ENCODE assay signal across 14 cellular contexts in the genomic region with DNA sequence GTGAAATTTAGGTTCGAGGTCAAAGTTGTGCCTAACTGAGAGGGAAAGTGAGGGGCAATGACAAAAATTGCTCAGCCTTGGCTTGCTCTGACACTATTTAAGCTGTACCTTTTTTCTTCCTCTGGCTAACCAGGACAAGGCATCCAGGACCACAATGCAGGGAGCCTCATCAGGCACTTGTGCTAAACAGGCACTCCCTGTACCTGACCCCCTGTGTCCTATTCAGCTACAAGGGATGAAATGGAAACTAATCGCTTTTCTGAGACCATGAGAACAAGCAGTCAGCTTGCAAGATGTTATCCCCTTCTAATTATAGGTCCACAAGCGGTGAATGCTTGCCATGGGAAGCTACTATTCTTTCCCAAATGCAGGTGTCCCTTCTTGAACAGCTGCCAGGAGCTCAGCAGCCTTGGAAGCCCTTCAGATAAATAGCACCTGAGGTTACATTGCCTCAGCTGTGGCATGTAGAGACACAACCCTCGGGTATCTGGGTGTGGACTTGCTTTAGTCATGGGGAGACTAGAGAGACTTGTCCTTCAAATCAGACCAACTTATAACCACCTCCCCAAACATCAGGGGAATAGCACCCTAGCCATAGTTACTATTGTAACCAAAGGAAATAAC. TPM values are rescaled to one million over a fixed set of nuclear protein-coding genes. Genes with fewer than 3 reads are reported as not detected.
DNase-seq lines count a peak whose midpoint lies in the region; TF ChIP-seq lines count a peak whose summit lies in the region.
"Had no signal": no experiment of that assay in that cellular context is flagged by ENCODE, and none has a peak within 500 bp of the region (broad histone marks: within the 10 kb centered on the region; RNA-seq: fewer than 3 reads in every experiment).

No MANE protein-coding gene starts in this region.

- peak overlapping the region; percentile 74 for H3K27ac ChIP-seq in RWPE1
- no peak overlapping the region for H3K27ac ChIP-seq in effector memory CD4-positive, alpha-beta T cell (ENCODE audit: insufficient read depth, low read length, poor library complexity, severe bottlenecking)
- H3K27ac ChIP-seq: ascending aorta, right lobe of liver, thoracic aorta had no signal

- no peak for TF ChIP-seq CTCF in RWPE1 (conservative IDR thresholded peaks at IDR 0.05; ENCODE audit: low read depth)
- TF ChIP-seq CTCF in GM13976 (IDR thresholded peaks at IDR 0.05; ENCODE audit: borderline replicate concordance, control extremely low read depth, extremely low read depth, insufficient read depth, missing control alignments), result no peak

- no peaks in the 10 kb centered on the region for H3K9me3 ChIP-seq in effector memory CD4-positive, alpha-beta T cell (ENCODE audit: control insufficient read depth, low read length)
- H3K9me3 ChIP-seq: ascending aorta, right lobe of liver, thoracic aorta had no signal

- DNase-seq in DMS53 (lab: John Stamatoyannopoulos, UW), result peak; percentile 63
- peak; percentile 61 for DNase-seq in NCI-H2029 (lab: John Stamatoyannopoulos, UW)
- peak; percentile 92 for DNase-seq in RWPE1 (ENCODE audit: low spot score)
- peak; percentile 92 for DNase-seq in myocyte (ENCODE audit: low read depth)
- DNase-seq in GM13976 (ENCODE audit: low spot score), result no peak
- DNase-seq in stimulated activated CD8-positive, alpha-beta memory T cell treated with anti-CD3 and anti-CD28 coated beads, Interleukin-4, amount 100 ng/mL, for 48 hours, result no peak
- DNase-seq in HUDEP-2 (lab: John Stamatoyannopoulos, UW; ENCODE audit: unreplicated experiment in 76 of 76), result no peak
- DNase-seq in effector memory CD4-positive, alpha-beta T cell, result no peak
- DNase-seq: activated T-cell treated with anti-CD3 and anti-CD28 coated beads, Interleukin-2, amount 50 U/mL, for 24 hours; AML-193; MM.1S; right lobe of liver had no signal

- in situ Hi-C loops in GM13976 (cut with MboI; ENCODE audit: low sequenced_read_pairs, unreplicated experiment), result no loop called here

- POLR2A ChIA-PET in RWPE1 (lab: Yijun Ruan, JAX; ENCODE audit: low non-redundant PET), result no interaction called here

- H3K27me3 ChIP-seq in effector memory CD4-positive, alpha-beta T cell (replicated peaks; ENCODE audit: control insufficient read depth, insufficient read depth, low read length, poor library complexity, severe bottlenecking), result no peaks in the 10 kb centered on the region
- H3K27me3 ChIP-seq: ascending aorta, right lobe of liver had no signal

- H3K4me1 ChIP-seq in effector memory CD4-positive, alpha-beta T cell (ENCODE audit: control insufficient read depth, insufficient read depth, low read length, poor library complexity, severe bottlenecking), result no peaks in the 10 kb centered on the region
- H3K4me1 ChIP-seq: ascending aorta, right lobe of liver had no signal

- H3K36me3 ChIP-seq in effector memory CD4-positive, alpha-beta T cell (ENCODE audit: control insufficient read depth, insufficient read depth, low read length), result no peaks in the 10 kb centered on the region
- H3K36me3 ChIP-seq: ascending aorta, right lobe of liver, thoracic aorta had no signal

- CTCF ChIA-PET in RWPE1 (lab: Yijun Ruan, JAX), result interaction anchor here (0.6 kb wide), 1 partner anchor 22 kb away, joined by 3 read pairs; no protein-coding TSS in a partner anchor

- H3K4me3 ChIP-seq in effector memory CD4-positive, alpha-beta T cell (ENCODE audit: insufficient read depth, low read depth, low read length, poor library complexity, severe bottlenecking), result no peak overlapping the region
- H3K4me3 ChIP-seq: ascending aorta, right lobe of liver, thoracic aorta had no signal

RNA-seq across cellular contexts. Expression of gene ITGA6, which starts 19.1 kb away (rescaled TPM):
- 650 and 854 TPM in 2 replicates for total RNA-seq in myocyte
- polyA plus RNA-seq in myocyte (2012), result 261 TPM

Comparison
In these comparisons a context has a peak if more than half of its experiments do, and no peak if none do; other contexts are left out.
1. DNase-seq: peak in DMS53 (single experiment), NCI-H2029 (single experiment), RWPE1 (single experiment) and myocyte (single experiment); none in GM13976 (single experiment), stimulated activated CD8-positive, alpha-beta memory T cell treated with anti-CD3 and anti-CD28 coated beads, Interleukin-4, amount 100 ng/mL, for 48 hours (single experiment), HUDEP-2 (0 of 76) and effector memory CD4-positive, alpha-beta T cell (0 of 3).